In the genomic region with DNA sequence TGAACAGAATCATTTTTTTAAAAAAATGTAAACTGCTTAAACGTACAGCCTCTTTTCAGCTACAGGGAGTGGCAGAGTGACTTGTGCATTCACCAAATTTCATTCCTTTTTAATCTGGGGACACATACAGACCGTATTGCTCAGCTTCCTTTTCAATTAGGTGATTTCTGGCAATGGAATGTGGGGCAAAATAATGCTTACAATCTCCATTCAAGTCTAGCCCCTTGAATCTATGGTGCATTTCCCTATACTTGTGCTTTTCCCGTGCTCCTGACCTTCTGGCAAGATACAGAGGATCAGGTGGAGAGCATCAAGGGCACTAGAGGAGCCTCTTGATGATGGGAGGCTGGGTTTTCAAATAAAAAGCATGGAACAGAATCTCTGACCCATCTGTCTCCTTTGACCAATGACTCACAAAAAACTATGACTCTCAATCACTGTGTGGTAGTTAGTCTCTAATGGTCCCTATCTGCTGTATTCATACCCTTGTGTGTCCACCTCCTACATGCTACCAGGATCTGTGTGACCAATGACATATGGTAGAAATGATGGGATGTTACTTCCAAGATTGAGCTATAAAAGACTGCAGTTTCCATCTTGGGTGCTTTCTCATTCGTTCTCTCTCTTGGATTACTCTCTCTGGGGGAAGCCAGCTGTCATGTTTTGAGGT, we compare ENCODE assay signal across 11 cellular contexts.
DNase-seq lines count a peak whose midpoint lies in the region; ATAC-seq, FAIRE-seq and TF ChIP-seq lines count a peak whose summit lies in the region.
"Had no signal": no experiment of that assay in that cellular context is flagged by ENCODE, and none has a peak within 500 bp of the region (broad histone marks: within the 10 kb centered on the region; RNA-seq: fewer than 3 reads in every experiment).

No MANE protein-coding gene starts in this region.

- H3K27me3 ChIP-seq in IMR-90 (ENCODE audit: control insufficient read depth, insufficient read depth, low read length) (no peaks in the 10 kb centered on the region), K562 (ENCODE audit: control insufficient read depth in 2 of 2, insufficient read depth in 2 of 2, low read length in 2 of 2) (no peaks in the 10 kb centered on the region)

- TF ChIP-seq RAD21 in IMR-90 (IDR thresholded peaks at IDR 0.05; ENCODE audit: low read length) (no peak), K562 (CRISPR knock-in tag; conservative IDR thresholded peaks at IDR 0.05 in 1 of 2, IDR thresholded peaks at IDR 0.05 in 1 of 2) (no peak)

- no peak overlapping the region for H3K4me3 ChIP-seq in IMR-90 (ENCODE audit: insufficient read depth, low read depth, low read length)
- H3K4me3 ChIP-seq in K562, result no peak overlapping the region

- intact Hi-C loops in IMR-90 (cut with micrococcal nuclease), result loop anchor here (10.0 kb wide), 1 partner anchor 275 kb away; no protein-coding TSS in a partner anchor
- intact Hi-C loops in K562 (cut with micrococcal nuclease), result no loop called here

- H3K9ac ChIP-seq in IMR-90 (ENCODE audit: low read depth, low read length), result no peak overlapping the region
- H3K9ac ChIP-seq in K562 (ENCODE audit: insufficient read depth in 1 of 2, low read depth in 2 of 2, low read length in 2 of 2), result no peak overlapping the region

- FAIRE-seq in K562 (lab: Jason Lieb, UNC), result no peak
- FAIRE-seq: endometrium had no signal

- CTCF ChIA-PET in IMR-90 (lab: Yijun Ruan, JAX), result interaction anchor here (1.0 to 1.5 kb wide), 2 partner anchors 145 to 146 kb away, joined by 3 read pairs; a partner anchor contains a TSS
- CTCF ChIA-PET in K562 (lab: Yijun Ruan, JAX; ENCODE audit: low intra/inter-chr PET ratio), result no interaction called here

- dilution Hi-C loops in IMR-90 (cut with HindIII; ENCODE audit: low sequenced_read_pairs, unreplicated experiment), result no loop called here

- peak overlapping the region; percentile 64; the same call in 2 of the 3 replicates for H2BK15ac ChIP-seq in IMR-90 (ENCODE audit: low read depth, low read length)

- peak overlapping the region; percentile 87 for H2AFZ ChIP-seq in IMR-90 (replicated peaks; ENCODE audit: low read length, poor library complexity)
- H2AFZ ChIP-seq in K562 (ENCODE audit: low read depth, low read length), result 0 out of 2 replicates have a peak overlapping the region, but pooled peaks have one; percentile 6

- POLR2A ChIA-PET in IMR-90 (lab: Charles Lee; ENCODE audit: unreplicated experiment) (no interaction called here), K562 (lab: Yijun Ruan, JAX) (interaction anchor here (0.6 to 2.2 kb wide), 3 partner anchors 9 to 14 kb away, joined by 3 to 7 read pairs (median 3); no protein-coding TSS in a partner anchor)

- peak overlapping the region; percentile 65; the same call in 1 of the 2 replicates for H3K4me2 ChIP-seq in IMR-90 (ENCODE audit: low read depth, low read length)
- H3K4me2 ChIP-seq in K562 (ENCODE audit: insufficient read depth, low read length), result no peak overlapping the region

- peak overlapping the region; percentile 5 to 82; a peak in 2 of 4 replicates for H4K8ac ChIP-seq in IMR-90 (ENCODE audit: low read depth in 2 of 2, low read length in 2 of 2)

- H2AK5ac ChIP-seq in IMR-90 (ENCODE audit: low read depth, low read length), result 0 out of 2 replicates have a peak overlapping the region, but pooled peaks have one; percentile 10

- no TSS peak for BruUV-seq in IMR-90 (replicated peaks; lab: Mats Ljungman, UMichigan)
- no TSS peak for BruUV-seq in K562 (replicated peaks; lab: Mats Ljungman, UMichigan)

- in situ Hi-C loops in IMR-90 (cut with MboI; ENCODE audit: low sequenced_read_pairs) (no loop called here), K562 (cut with MboI) (no loop called here)

- H2BK120ac ChIP-seq in IMR-90 (ENCODE audit: low read depth, low read length), result peak overlapping the region; percentile 94

- H4K20me1 ChIP-seq in IMR-90 (ENCODE audit: insufficient read depth, low read length), result no peaks in the 10 kb centered on the region
- H4K20me1 ChIP-seq in K562 (replicated peaks; ENCODE audit: control insufficient read depth, insufficient read depth, low read length), result no peaks in the 10 kb centered on the region

- H3K9me3 ChIP-seq in IMR-90 (ENCODE audit: control insufficient read depth, insufficient read depth, low read length), result no peaks in the 10 kb centered on the region
- no peaks in the 10 kb centered on the region for H3K9me3 ChIP-seq in K562 (replicated peaks; ENCODE audit: control insufficient read depth, insufficient read depth, low read depth, low read length)

- H3K23ac ChIP-seq in IMR-90 (ENCODE audit: low read depth, low read length), result peak overlapping the region; percentile 85

- peak overlapping the region; percentile 71 for H4K91ac ChIP-seq in IMR-90 (ENCODE audit: insufficient read depth, low read depth, low read length)

- peak overlapping the region; percentile 93 for H2BK20ac ChIP-seq in IMR-90 (ENCODE audit: low read depth, low read length)

- H2AK9ac ChIP-seq in IMR-90 (replicated peaks; ENCODE audit: low read depth, low read length, poor library complexity), result no peak overlapping the region

- peaks cover 3% of the 10 kb centered on the region; the same call in 1 of the 2 replicates for H3K9me1 ChIP-seq in IMR-90 (ENCODE audit: insufficient read depth, low read length)
- H3K9me1 ChIP-seq in K562 (ENCODE audit: control insufficient read depth, insufficient read depth, low read length), result no peaks in the 10 kb centered on the region

- peak overlapping the region; percentile 78; the same call in 1 of the 2 replicates for H3K18ac ChIP-seq in IMR-90 (ENCODE audit: low read depth, low read length)

- no CpG with 5 or more reads among the region's 4 CpGs for WGBS in IMR-90 (ENCODE audit: extremely low coverage in 2 of 2, insufficient read length in 1 of 2), 2 experiments
- 12% methylated on average over 4 of the region's 4 CpGs for WGBS in K562 (ENCODE audit: insufficient coverage, low coverage, missing lambda C conversion rate)

- no peak overlapping the region; the same call in 1 of the 2 replicates for H3K27ac ChIP-seq in IMR-90 (ENCODE audit: insufficient read depth, low read length)
- H3K27ac ChIP-seq in K562 (ENCODE audit: extremely low read depth, low read depth, low read length), result no peak overlapping the region

- no peak for TF ChIP-seq EP300 in K562 (IDR thresholded peaks at IDR 0.05; ENCODE audit: low read length)

- H3K4ac ChIP-seq in IMR-90 (ENCODE audit: low read depth, low read length), result peak overlapping the region; percentile 90

- no peak for TF ChIP-seq POLR2A in IMR-90 (IDR thresholded peaks at IDR 0.05; ENCODE audit: low read depth, low read length)
- no peak for TF ChIP-seq POLR2A in K562 (conservative IDR thresholded peaks at IDR 0.05)

- peak overlapping the region; percentile 86 for H2BK5ac ChIP-seq in IMR-90 (ENCODE audit: low read depth, low read length, poor library complexity, severe bottlenecking)

- H3K79me1 ChIP-seq in IMR-90 (ENCODE audit: low read depth in 1 of 2, low read length in 2 of 2), result no peaks in the 10 kb centered on the region

- H3K79me2 ChIP-seq in K562 (ENCODE audit: control insufficient read depth, insufficient read depth, low read length), result no peaks in the 10 kb centered on the region

- peak overlapping the region; percentile 17; the same call in 1 of the 2 replicates for H4K5ac ChIP-seq in IMR-90 (ENCODE audit: low read depth, low read length)

- peak; percentile 51; the same call in 1 of the 2 replicates for ATAC-seq in IMR-90 (ENCODE audit: low read depth)
- ATAC-seq in K562, result 0 out of 3 replicates have a peak, but pooled peaks have one; percentile 27
- no peak for ATAC-seq in HG02588 (IDR thresholded peaks at IDR 0.05; ENCODE audit: unreplicated experiment)

- H3K14ac ChIP-seq in IMR-90 (replicated peaks; ENCODE audit: low read depth, low read length), result peak overlapping the region; percentile 76

- H3K4me1 ChIP-seq in IMR-90 (ENCODE audit: control insufficient read depth, insufficient read depth, low read length) (peaks cover 14% of the 10 kb centered on the region), K562 (replicated peaks in 1 of 2; ENCODE audit: control insufficient read depth in 2 of 2, insufficient read depth in 2 of 2, low read length in 2 of 2) (no peaks in the 10 kb centered on the region)

- DNase-seq in AG20443 (ENCODE audit: low spot score) (peak; percentile 57), IMR-90 (peak; percentile 65), K562 (ENCODE audit: extremely low read depth in 1 of 4, low spot score in 3 of 4) (no peak), lung microvascular endothelial cell (ENCODE audit: low read depth in 2 of 2) (peak; percentile 1 to 64), globus pallidus (ENCODE audit: low spot score) (no peak), NCI-H526 (lab: John Stamatoyannopoulos, UW) (no peak), NCI-H446 treated with DMSO at 0.1 percent for 48 hours (lab: John Stamatoyannopoulos, UW) (no peak)
- DNase-seq: CD4-positive, alpha-beta memory T cell; NCI-H2081 treated with DMSO at 0.1 percent for 48 hours had no signal

- no peak for TF ChIP-seq CTCF in IMR-90 (conservative IDR thresholded peaks at IDR 0.05; ENCODE audit: low read depth, low read length)
- TF ChIP-seq CTCF in K562 (IDR thresholded peaks at IDR 0.05 in 2 of 3, conservative IDR thresholded peaks at IDR 0.05 in 1 of 3; ENCODE audit: insufficient read depth in 2 of 3, low read depth in 1 of 3, low read length in 3 of 3), result no peak

- no peaks in the 10 kb centered on the region for H3K36me3 ChIP-seq in IMR-90 (ENCODE audit: control insufficient read depth, insufficient read depth, low read length)
- no peaks in the 10 kb centered on the region for H3K36me3 ChIP-seq in K562 (ENCODE audit: control insufficient read depth, insufficient read depth, low read length)

- H3K56ac ChIP-seq in IMR-90 (ENCODE audit: extremely low read depth, insufficient read depth, low read length), result peak overlapping the region; percentile 34; the same call in 1 of the 2 replicates

TF ChIP-seq in IMR-90, 13 proteins besides CTCF, POLR2A, EP300 and RAD21 (continues in another document):
- TF ChIP-seq CEBPB (IDR thresholded peaks at IDR 0.05; ENCODE audit: low read depth, low read length), result no peak

TF ChIP-seq in K562, 482 proteins besides CTCF, POLR2A, EP300 and RAD21 (continues in another document):
- TF ChIP-seq ETV1 (tag; conservative IDR thresholded peaks at IDR 0.05; ENCODE audit: low read depth) (no peak), MEIS2 (IDR thresholded peaks at IDR 0.05; ENCODE audit: partially characterized antibody) (no peak), FOSL1 (tag; conservative IDR thresholded peaks at IDR 0.05) (0 out of 2 replicates have a peak, but pooled peaks have one; percentile 30), ARID1B (IDR thresholded peaks at IDR 0.05) (no peak), ZNF766 (CRISPR knock-in tag; conservative IDR thresholded peaks at IDR 0.05) (no peak), CBFA2T3 (IDR thresholded peaks at IDR 0.05) (peak; percentile 53), KDM1A (IDR thresholded peaks at IDR 0.05) (peak in 1 of 2 experiments; percentile 29; a peak in 1 of 4 replicates), HEY1 (CRISPR knock-in tag; IDR thresholded peaks at IDR 0.05; ENCODE audit: borderline replicate concordance) (no peak), HLTF (IDR thresholded peaks at IDR 0.05) (no peak)

Comparison
In these comparisons a context has a peak if more than half of its experiments do, and no peak if none do; other contexts are left out.
1. DNase-seq: peak in AG20443 (single experiment), IMR-90 (single experiment) and lung microvascular endothelial cell (2 of 2); none in K562 (0 of 4), globus pallidus (single experiment), NCI-H526 (0 of 2) and NCI-H446 treated with DMSO at 0.1 percent for 48 hours (single experiment).